Comparison of ENCODE assay signal across 25 cellular contexts in genomic region chr17:81839301-81839700, GRCh38. TPM values are rescaled to one million over a fixed set of nuclear protein-coding genes. Genes with fewer than 3 reads are reported as not detected.
"Had no signal": no experiment of that assay in that cellular context is flagged by ENCODE, and none has a peak within 500 bp of the region (broad histone marks: within the 10 kb centered on the region; RNA-seq: fewer than 3 reads in every experiment).

No MANE protein-coding gene starts in this region.

- DNase-seq: activated CD4-positive, alpha-beta memory T cell treated with anti-CD3 and anti-CD28 coated beads for 36 hours; activated CD4-positive, alpha-beta T cell treated with anti-CD3 and anti-CD28 coated beads for 48 hours; activated CD4-positive, CD25-positive, alpha-beta regulatory T cell; activated effector memory CD4-positive, alpha-beta T cell treated with Interleukin-2 at 50 U/mL for 16 hours; activated naive CD4-positive, alpha-beta T cell treated with anti-CD3 and anti-CD28 coated beads for 36 hours; activated naive CD8-positive, alpha-beta T cell treated with anti-CD3 and anti-CD28 coated beads, Interleukin-2, amount 10 ng/mL, durations not matched to agents 7 days and 5 days; activated T-cell treated with anti-CD3 and anti-CD28 coated beads, Interleukin-2, amount 50 U/mL, for 72 hours; amniotic stem cell; colonic mucosa; head of caudate nucleus; hypothalamus; mucosa of descending colon; small intestine; stimulated activated CD4-positive, alpha-beta T cell treated with anti-CD3 and anti-CD28 coated beads, Interleukin-15, amount 100 ng/mL, for 24 hours; stimulated activated naive CD4-positive, alpha-beta T cell; T-helper 9 cell; upper lobe of right lung had no signal

- H3K36me3 ChIP-seq: breast epithelium, colonic mucosa had no signal

- H3K4me1 Mint-ChIP-seq: memory B cell had no signal

- H3K9me3 ChIP-seq: breast epithelium, colonic mucosa, esophagus muscularis mucosa, gastroesophageal sphincter, mucosa of descending colon, thoracic aorta, upper lobe of right lung had no signal

- H3K9me3 Mint-ChIP-seq: activated CD4-positive, alpha-beta memory T cell treated with anti-CD3 and anti-CD28 coated beads for 36 hours; activated naive CD4-positive, alpha-beta T cell treated with anti-CD3 and anti-CD28 coated beads for 36 hours; activated naive CD8-positive, alpha-beta T cell treated with anti-CD3 and anti-CD28 coated beads, Interleukin-2, amount 10 ng/mL, durations not matched to agents 7 days and 5 days; activated T-cell treated with anti-CD3 and anti-CD28 coated beads, Interleukin-2, amount 50 U/mL, for 72 hours; memory B cell had no signal

- H3K36me3 Mint-ChIP-seq: activated naive CD8-positive, alpha-beta T cell treated with anti-CD3 and anti-CD28 coated beads, Interleukin-2, amount 10 ng/mL, durations not matched to agents 7 days and 5 days; memory B cell had no signal

- H3K4me3 Mint-ChIP-seq: activated CD4-positive, alpha-beta memory T cell treated with anti-CD3 and anti-CD28 coated beads for 36 hours; activated naive CD4-positive, alpha-beta T cell treated with anti-CD3 and anti-CD28 coated beads for 36 hours; activated naive CD8-positive, alpha-beta T cell treated with anti-CD3 and anti-CD28 coated beads, Interleukin-2, amount 10 ng/mL, durations not matched to agents 7 days and 5 days; activated T-cell treated with anti-CD3 and anti-CD28 coated beads, Interleukin-2, amount 50 U/mL, for 72 hours; memory B cell had no signal

- H3K4me3 ChIP-seq: breast epithelium, colonic mucosa, esophagus muscularis mucosa, gastroesophageal sphincter, mucosa of descending colon, thoracic aorta, upper lobe of right lung had no signal

- FAIRE-seq: small intestine had no signal

- H3K27me3 Mint-ChIP-seq: activated CD4-positive, alpha-beta memory T cell treated with anti-CD3 and anti-CD28 coated beads for 36 hours; activated naive CD8-positive, alpha-beta T cell treated with anti-CD3 and anti-CD28 coated beads, Interleukin-2, amount 10 ng/mL, durations not matched to agents 7 days and 5 days; memory B cell had no signal

- ATAC-seq: activated T-cell treated with anti-CD3 and anti-CD28 coated beads, Interleukin-2, amount 50 U/mL, for 72 hours; gastroesophageal sphincter; mucosa of descending colon; upper lobe of right lung had no signal

- H3K27me3 ChIP-seq: breast epithelium, colonic mucosa, esophagus muscularis mucosa, gastroesophageal sphincter, upper lobe of right lung had no signal

- H3K27ac Mint-ChIP-seq: activated CD4-positive, alpha-beta memory T cell treated with anti-CD3 and anti-CD28 coated beads for 36 hours; activated naive CD4-positive, alpha-beta T cell treated with anti-CD3 and anti-CD28 coated beads for 36 hours; activated naive CD8-positive, alpha-beta T cell treated with anti-CD3 and anti-CD28 coated beads, Interleukin-2, amount 10 ng/mL, durations not matched to agents 7 days and 5 days; activated T-cell treated with anti-CD3 and anti-CD28 coated beads, Interleukin-2, amount 50 U/mL, for 72 hours; memory B cell had no signal

- H3K4me1 ChIP-seq: colonic mucosa had no signal

- H3K27ac ChIP-seq: colonic mucosa, esophagus muscularis mucosa, gastroesophageal sphincter, thoracic aorta, upper lobe of right lung had no signal

RNA-seq across cellular contexts. Expression of gene PPP1R27, which starts 4.5 kb away (rescaled TPM):
- total RNA-seq: activated CD4-positive, alpha-beta memory T cell treated with anti-CD3 and anti-CD28 coated beads for 36 hours; activated naive CD4-positive, alpha-beta T cell treated with anti-CD3 and anti-CD28 coated beads for 36 hours; activated naive CD8-positive, alpha-beta T cell treated with anti-CD3 and anti-CD28 coated beads, Interleukin-2, amount 10 ng/mL, durations not matched to agents 7 days and 5 days; activated T-cell treated with anti-CD3 and anti-CD28 coated beads, Interleukin-2, amount 50 U/mL, for 72 hours; breast epithelium; colonic mucosa; esophagus muscularis mucosa; gastroesophageal sphincter; T-helper 1 cell treated with Interleukin-12 subunit alpha and Interleukin-12 subunit beta and Interleukin-4 antibody, amounts not matched to agents 30 ng/mL and 1 ng/mL, for 36 hours; thoracic aorta; upper lobe of right lung had no signal
- polyA plus RNA-seq: neural cell had no signal

RNA-seq across cellular contexts. Expression of gene GCGR, which starts 35.4 kb away (rescaled TPM):
- total RNA-seq: activated CD4-positive, alpha-beta memory T cell treated with anti-CD3 and anti-CD28 coated beads for 36 hours; activated naive CD4-positive, alpha-beta T cell treated with anti-CD3 and anti-CD28 coated beads for 36 hours; activated naive CD8-positive, alpha-beta T cell treated with anti-CD3 and anti-CD28 coated beads, Interleukin-2, amount 10 ng/mL, durations not matched to agents 7 days and 5 days; breast epithelium; colonic mucosa; osteocyte; T-helper 1 cell treated with Interleukin-12 subunit alpha and Interleukin-12 subunit beta and Interleukin-4 antibody, amounts not matched to agents 30 ng/mL and 1 ng/mL, for 36 hours; thoracic aorta; upper lobe of right lung had no signal
- polyA plus RNA-seq: neural cell had no signal
